16 cellular contexts compared by ENCODE assay signal in the genomic region with DNA sequence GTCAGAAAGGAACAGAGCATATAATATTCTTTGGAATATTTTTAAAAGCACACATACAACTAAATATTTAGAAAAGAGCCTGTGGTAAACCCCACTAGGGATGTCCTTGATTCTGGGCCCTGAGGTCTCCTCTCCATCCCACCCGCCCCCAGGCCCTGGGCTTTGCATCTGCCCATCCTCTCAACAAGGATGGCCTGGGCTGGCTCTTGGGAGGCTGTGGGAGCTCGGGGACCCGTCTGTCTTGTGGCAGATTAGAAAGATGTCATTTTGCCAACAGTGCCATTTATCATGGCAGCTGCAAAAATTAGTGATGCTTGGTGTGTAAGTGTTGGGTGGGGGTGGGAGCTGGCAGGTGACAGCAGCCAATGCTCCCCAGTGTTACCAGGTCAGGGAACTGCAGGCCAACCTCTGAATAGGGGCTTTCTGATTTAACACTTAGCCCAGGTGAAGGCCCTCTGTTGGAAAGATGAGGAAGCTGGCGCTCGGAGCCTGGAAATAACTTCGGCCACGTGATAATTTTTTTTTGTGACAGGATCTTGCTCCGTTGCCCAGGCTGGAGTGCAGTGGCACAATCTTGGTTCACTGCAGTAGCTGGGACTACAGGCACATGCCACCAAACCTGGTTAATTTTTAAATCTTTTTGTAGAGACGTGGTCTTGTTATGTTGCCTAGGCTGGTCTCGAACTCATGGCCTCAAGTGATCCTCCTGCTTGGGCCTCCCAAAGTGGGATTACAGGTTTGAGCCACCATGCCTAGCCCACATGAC. TPM values are rescaled to one million over a fixed set of nuclear protein-coding genes. Genes with fewer than 3 reads are reported as not detected.
A peak's percentile ranks its signal among the peaks of the same experiment; 100 is the strongest.
DNase-seq lines count a peak whose midpoint lies in the region; ATAC-seq, FAIRE-seq and TF ChIP-seq lines count a peak whose summit lies in the region.
"Had no signal": no experiment of that assay in that cellular context is flagged by ENCODE, and none has a peak within 500 bp of the region (broad histone marks: within the 10 kb centered on the region; RNA-seq: fewer than 3 reads in every experiment).

No MANE protein-coding gene starts in this region.

- CTCF ChIA-PET in K562 (lab: Yijun Ruan, JAX; ENCODE audit: low intra/inter-chr PET ratio): interaction anchor here (1.0 to 1.7 kb wide), 2 partner anchors 72 to 73 kb away, joined by 3 to 6 read pairs; no protein-coding TSS in a partner anchor

- peaks cover 6% of the 10 kb centered on the region; the same call in 1 of the 2 replicates for H4K20me1 ChIP-seq in K562 (replicated peaks; ENCODE audit: control insufficient read depth, insufficient read depth, low read length)

- H3K4me3 Mint-ChIP-seq in nephron: no peak overlapping the region
- H3K4me3 Mint-ChIP-seq in natural killer cell treated with Interleukin-12 subunit alpha and Interleukin-12 subunit beta and Interleukin-15 and Interleukin-18, amount 100 ng/mL, for 72 hours: no peak overlapping the region
- H3K4me3 Mint-ChIP-seq: CD4-positive, CD25-positive, alpha-beta regulatory T cell had no signal

- H3K9me1 ChIP-seq in K562 (ENCODE audit: control insufficient read depth, insufficient read depth, low read length): no peaks in the 10 kb centered on the region

- no peak overlapping the region for H3K4me2 ChIP-seq in K562 (ENCODE audit: insufficient read depth, low read length)
- H3K4me2 ChIP-seq: A549, KMS-11 had no signal

- H3K9me3 ChIP-seq in K562 (replicated peaks; ENCODE audit: control insufficient read depth, insufficient read depth, low read depth, low read length): no peaks in the 10 kb centered on the region
- H3K9me3 ChIP-seq in upper lobe of right lung: no peaks in the 10 kb centered on the region
- no peaks in the 10 kb centered on the region for H3K9me3 ChIP-seq in prostate gland
- H3K9me3 ChIP-seq: A549 had no signal

- no peak for FAIRE-seq in K562 (lab: Jason Lieb, UNC)

- H3K79me2 ChIP-seq in K562 (ENCODE audit: control insufficient read depth, insufficient read depth, low read length): no peaks in the 10 kb centered on the region

- BruUV-seq in K562 (replicated peaks; lab: Mats Ljungman, UMichigan): no TSS peak

- no peak overlapping the region for H3K9ac ChIP-seq in K562 (ENCODE audit: insufficient read depth in 1 of 2, low read depth in 2 of 2, low read length in 2 of 2)
- H3K9ac ChIP-seq: KMS-11 had no signal

- H3K4me3 ChIP-seq in K562 (no peak overlapping the region), upper lobe of right lung (no peak overlapping the region), prostate gland (no peak overlapping the region)
- H3K4me3 ChIP-seq: A549 had no signal

- H3K4me1 ChIP-seq in K562 (replicated peaks in 1 of 2; ENCODE audit: control insufficient read depth in 2 of 2, insufficient read depth in 2 of 2, low read length in 2 of 2): peaks cover 3 to 34% of the 10 kb centered on the region in 2 experiments; a peak in 4 of 5 replicates
- peaks cover 17% of the 10 kb centered on the region for H3K4me1 ChIP-seq in upper lobe of right lung
- no peaks in the 10 kb centered on the region for H3K4me1 ChIP-seq in prostate gland (replicated peaks)

- peak overlapping the region; percentile 32 to 89 (median 53) for H3K27ac Mint-ChIP-seq in nephron
- H3K27ac Mint-ChIP-seq in natural killer cell treated with Interleukin-12 subunit alpha and Interleukin-12 subunit beta and Interleukin-15 and Interleukin-18, amount 100 ng/mL, for 72 hours: no peak overlapping the region
- H3K27ac Mint-ChIP-seq: CD4-positive, CD25-positive, alpha-beta regulatory T cell had no signal

- no peak for TF ChIP-seq CTCF in K562 (IDR thresholded peaks at IDR 0.05 in 2 of 3, conservative IDR thresholded peaks at IDR 0.05 in 1 of 3; ENCODE audit: insufficient read depth in 2 of 3, low read depth in 1 of 3, low read length in 3 of 3)
- TF ChIP-seq CTCF in nephron (IDR thresholded peaks at IDR 0.05; ENCODE audit: unreplicated experiment in 3 of 3): no peak
- TF ChIP-seq CTCF in upper lobe of right lung (IDR thresholded peaks at IDR 0.05): no peak
- no peak for TF ChIP-seq CTCF in prostate gland (IDR thresholded peaks at IDR 0.05)

- TF ChIP-seq POLR2A in K562 (conservative IDR thresholded peaks at IDR 0.05): no peak
- no peak for TF ChIP-seq POLR2A in prostate gland (IDR thresholded peaks at IDR 0.05)

- H3K9me3 Mint-ChIP-seq in nephron: no peaks in the 10 kb centered on the region
- H3K9me3 Mint-ChIP-seq in natural killer cell treated with Interleukin-12 subunit alpha and Interleukin-12 subunit beta and Interleukin-15 and Interleukin-18, amount 100 ng/mL, for 72 hours: no peaks in the 10 kb centered on the region
- H3K9me3 Mint-ChIP-seq: CD4-positive, CD25-positive, alpha-beta regulatory T cell had no signal

- no peak for TF ChIP-seq RAD21 in K562 (CRISPR knock-in tag; conservative IDR thresholded peaks at IDR 0.05 in 1 of 2, IDR thresholded peaks at IDR 0.05 in 1 of 2)

- peaks cover 29% of the 10 kb centered on the region for H3K4me1 Mint-ChIP-seq in nephron
- H3K4me1 Mint-ChIP-seq in natural killer cell treated with Interleukin-12 subunit alpha and Interleukin-12 subunit beta and Interleukin-15 and Interleukin-18, amount 100 ng/mL, for 72 hours (ENCODE audit: low read depth in 2 of 2): peaks cover 6 to 11% of the 10 kb centered on the region in 2 donors

- no peak overlapping the region for H2AFZ ChIP-seq in K562 (ENCODE audit: low read depth, low read length)

- no peaks in the 10 kb centered on the region for H3K36me3 ChIP-seq in K562 (ENCODE audit: control insufficient read depth, insufficient read depth, low read length)
- H3K36me3 ChIP-seq in upper lobe of right lung: no peaks in the 10 kb centered on the region
- H3K36me3 ChIP-seq in prostate gland: no peaks in the 10 kb centered on the region

- no peaks in the 10 kb centered on the region for H3K36me3 Mint-ChIP-seq in nephron (ENCODE audit: low read depth)
- no peaks in the 10 kb centered on the region for H3K36me3 Mint-ChIP-seq in natural killer cell treated with Interleukin-12 subunit alpha and Interleukin-12 subunit beta and Interleukin-15 and Interleukin-18, amount 100 ng/mL, for 72 hours
- H3K36me3 Mint-ChIP-seq: CD4-positive, CD25-positive, alpha-beta regulatory T cell had no signal

- H3K27me3 Mint-ChIP-seq in nephron (ENCODE audit: low read depth): peaks cover 5% of the 10 kb centered on the region
- H3K27me3 Mint-ChIP-seq in natural killer cell treated with Interleukin-12 subunit alpha and Interleukin-12 subunit beta and Interleukin-15 and Interleukin-18, amount 100 ng/mL, for 72 hours: peaks cover 16 to 28% of the 10 kb centered on the region in 2 donors
- H3K27me3 Mint-ChIP-seq: CD4-positive, CD25-positive, alpha-beta regulatory T cell had no signal

- ATAC-seq in left ventricle myocardium superior (no peak), K562 (no peak), upper lobe of right lung (no peak)
- no peak for ATAC-seq in natural killer cell treated with Interleukin-12 subunit alpha and Interleukin-12 subunit beta and Interleukin-15 and Interleukin-18, amount 100 ng/mL, for 72 hours
- ATAC-seq: A549 had no signal

- no peak overlapping the region for H3K27ac ChIP-seq in K562 (ENCODE audit: extremely low read depth, low read depth, low read length)
- no peak overlapping the region for H3K27ac ChIP-seq in upper lobe of right lung
- no peak overlapping the region for H3K27ac ChIP-seq in prostate gland
- H3K27ac ChIP-seq: A549, KMS-11 had no signal

- intact Hi-C loops in left ventricle myocardium superior (cut with micrococcal nuclease) (loop anchor here (10.0 kb wide), 1 partner anchor 75 kb away; no protein-coding TSS in a partner anchor), cardiac septum (cut with DNase I) (loop anchor here (2.0 to 5.0 kb wide), 2 partner anchors 37 to 69 kb away; no protein-coding TSS in a partner anchor), K562 (cut with micrococcal nuclease) (no loop called here), upper lobe of right lung (cut with DNase I) (no loop called here), prostate gland (cut with DNase I) (loop anchor here (5.0 kb wide), 2 partner anchors 42 to 73 kb away; no protein-coding TSS in a partner anchor)

- H3K27me3 ChIP-seq in K562 (ENCODE audit: control insufficient read depth in 2 of 2, insufficient read depth in 2 of 2, low read length in 2 of 2): peaks cover 0 to 32% of the 10 kb centered on the region in 2 experiments; a peak in 2 of 5 replicates
- no peaks in the 10 kb centered on the region for H3K27me3 ChIP-seq in upper lobe of right lung
- no peaks in the 10 kb centered on the region for H3K27me3 ChIP-seq in prostate gland (replicated peaks; ENCODE audit: insufficient read depth)

- TF ChIP-seq EP300 in K562 (IDR thresholded peaks at IDR 0.05; ENCODE audit: low read length): no peak

- peak; percentile 1 for DNase-seq in left ventricle myocardium superior
- no peak for DNase-seq in cardiac septum (ENCODE audit: low spot score)
- peak in 1 of 4 experiments; percentile 2 for DNase-seq in K562 (ENCODE audit: extremely low read depth in 1 of 4, low spot score in 3 of 4)
- DNase-seq in upper lobe of right lung: peak; percentile 31
- no peak for DNase-seq in prostate gland (ENCODE audit: low spot score)
- DNase-seq in HCEC 1CT: no peak
- no peak for DNase-seq in natural killer cell treated with Interleukin-12 subunit alpha and Interleukin-12 subunit beta and Interleukin-15 and Interleukin-18, amount 100 ng/mL, for 72 hours (ENCODE audit: low spot score)
- DNase-seq: CD4-positive, CD25-positive, alpha-beta regulatory T cell; H7; NCI-H1092 treated with DMSO at 0.1 percent for 48 hours; NCI-H2029 treated with DMSO at 0.1 percent for 48 hours; NCI-H526; SHP77 had no signal

- WGBS in K562 (ENCODE audit: insufficient coverage, low coverage, missing lambda C conversion rate): 38% methylated on average over 10 of the region's 10 CpGs
- 81% methylated on average over 10 of the region's 10 CpGs for WGBS in prostate gland

- in situ Hi-C loops in K562 (cut with MboI): loop anchor here (5.0 kb wide), 2 partner anchors 42 to 63 kb away; no protein-coding TSS in a partner anchor

- POLR2A ChIA-PET in K562 (lab: Yijun Ruan, JAX): no interaction called here

RNA-seq across cellular contexts. Expression of a gene that starts 16.8 kb away (rescaled TPM):
- total RNA-seq in left ventricle myocardium superior (5.2 TPM), cardiac septum (21.3 TPM), K562 (2014; rRNA removed) (0.08 TPM in 1 of 2 replicates, not detected in the other), K562 (2014; rRNA removed; fragmentation: Illumina TruSeq; extraction: Trizol) (not detected in 2 replicates), K562 (2015; rRNA removed; fragmentation: Illumina TruSeq; extraction: Trizol) (under 0.01 TPM in 1 of 2 replicates, not detected in the other), K562 (2021) (0.07 TPM in 2 replicates), upper lobe of right lung (12.6 TPM), prostate gland (10 to 100 TPM; 14.3 to 29.4 TPM)
- total RNA-seq in K562 (2011; cell fraction: chromatin; rRNA removed; ENCODE audit: low replicate concordance): 0.07 and 1.1 TPM in 2 replicates
- total RNA-seq in K562 (2011; cell fraction: nucleolus; rRNA removed): 0.39 and 1.2 TPM in 2 replicates
- total RNA-seq in K562 (2011; cell fraction: nucleoplasm; rRNA removed): 0.22 and 0.23 TPM in 2 replicates
- polyA plus RNA-seq in K562 (2011; rRNA removed) (0.04 and 0.08 TPM in 2 replicates), K562 (2014; fragmentation: Illumina TruSeq; extraction: Trizol) (0.01 and 0.03 TPM in 2 replicates), K562 (2014; fragmentation: Nextera tagmentation; extraction: Ambion mirVana) (not detected), K562 (2014; rRNA removed) (not detected in 2 replicates)
- polyA plus RNA-seq in K562 (2011; cell fraction: cytosol; rRNA removed): 0.06 and 0.16 TPM in 2 replicates
- polyA plus RNA-seq in K562 (2011; cell fraction: nucleus; rRNA removed): 0.21 and 0.73 TPM in 2 replicates
- 0.10 and 0.32 TPM in 2 replicates for polyA plus RNA-seq in K562 (2012)
- 0.09 and 0.11 TPM in 2 replicates for polyA minus RNA-seq in K562 (2011; rRNA and poly(A)+ RNA removed)
- polyA minus RNA-seq in K562 (2011; cell fraction: cytosol; rRNA and poly(A)+ RNA removed): 0.29 and 0.73 TPM in 2 replicates
- polyA minus RNA-seq in K562 (2011; cell fraction: nucleus; rRNA and poly(A)+ RNA removed): 0.33 and 0.40 TPM in 2 replicates
- total RNA-seq in natural killer cell treated with Interleukin-12 subunit alpha and Interleukin-12 subunit beta and Interleukin-15 and Interleukin-18, amount 100 ng/mL, for 72 hours: not detected
- total RNA-seq: CD4-positive, CD25-positive, alpha-beta regulatory T cell had no signal
- polyA plus RNA-seq: CD4-positive, CD25-positive, alpha-beta regulatory T cell had no signal

Comparison
In these comparisons a context has a peak if more than half of its experiments do, and no peak if none do; other contexts are left out.
1. DNase-seq: peak in left ventricle myocardium superior (single experiment) and upper lobe of right lung (single experiment); none in cardiac septum (single experiment), prostate gland (single experiment), HCEC 1CT (single experiment) and natural killer cell treated with Interleukin-12 subunit alpha and Interleukin-12 subunit beta and Interleukin-15 and Interleukin-18, amount 100 ng/mL, for 72 hours (single experiment).
2. H3K27ac Mint-ChIP-seq: peak in nephron (3 of 3); none in natural killer cell treated with Interleukin-12 subunit alpha and Interleukin-12 subunit beta and Interleukin-15 and Interleukin-18, amount 100 ng/mL, for 72 hours (0 of 2).
3. intact Hi-C loops: an anchor here in left ventricle myocardium superior (10.0 kb wide), cardiac septum (2.0 to 5.0 kb wide) and prostate gland (5.0 kb wide); none called in K562 and upper lobe of right lung.